21 cellular contexts compared by ENCODE assay signal in the genomic region with DNA sequence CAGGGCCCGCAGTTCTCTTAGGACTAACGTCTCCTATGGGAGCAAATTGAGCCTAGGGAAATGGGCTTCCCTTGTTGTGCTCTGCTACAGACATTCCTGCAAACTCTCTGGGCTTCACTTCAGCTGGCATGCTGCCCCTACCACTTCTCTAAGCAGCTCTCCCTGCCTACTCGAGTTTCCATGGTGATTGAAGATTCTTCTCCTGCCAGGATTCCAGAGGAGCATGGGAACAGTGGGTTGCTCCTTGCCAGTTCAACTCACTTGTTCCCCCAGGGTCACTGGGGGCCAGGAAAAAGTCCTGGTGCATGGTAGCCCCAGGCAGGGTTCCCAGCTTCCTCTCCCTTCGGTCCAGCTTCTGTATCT. TPM values are rescaled to one million over a fixed set of nuclear protein-coding genes. Genes with fewer than 3 reads are reported as not detected.
DNase-seq lines count a peak whose midpoint lies in the region; ATAC-seq and TF ChIP-seq lines count a peak whose summit lies in the region.
"Had no signal": no experiment of that assay in that cellular context is flagged by ENCODE, and none has a peak within 500 bp of the region (broad histone marks: within the 10 kb centered on the region; RNA-seq: fewer than 3 reads in every experiment).

No MANE protein-coding gene starts in this region.

- H3K27me3 Mint-ChIP-seq in CD8-positive, alpha-beta memory T cell = peaks cover 9 to 14% of the 10 kb centered on the region in 2 donors

- H3K9me3 ChIP-seq in right cardiac atrium (ENCODE audit: control insufficient read depth, low read length) (no peaks in the 10 kb centered on the region), right atrium auricular region (no peaks in the 10 kb centered on the region)
- no peaks in the 10 kb centered on the region for H3K9me3 ChIP-seq in CD8-positive, alpha-beta memory T cell (ENCODE audit: low read length)
- H3K9me3 ChIP-seq: gastrocnemius medialis, neutrophil had no signal

- H3K4me3 ChIP-seq in right cardiac atrium (ENCODE audit: low read length) (no peak overlapping the region), right atrium auricular region (no peak overlapping the region)
- H3K4me3 ChIP-seq in CD8-positive, alpha-beta memory T cell (ENCODE audit: low read length) = no peak overlapping the region
- H3K4me3 ChIP-seq: cardiac muscle cell, gastrocnemius medialis, smooth muscle cell had no signal

- no peaks in the 10 kb centered on the region for H3K27me3 ChIP-seq in right cardiac atrium (ENCODE audit: control insufficient read depth, insufficient read depth)
- no peaks in the 10 kb centered on the region for H3K27me3 ChIP-seq in right atrium auricular region
- H3K27me3 ChIP-seq in CD8-positive, alpha-beta memory T cell (ENCODE audit: insufficient read depth, low read length, poor library complexity, severe bottlenecking) = no peaks in the 10 kb centered on the region
- H3K27me3 ChIP-seq: cardiac muscle cell, gastrocnemius medialis, neutrophil had no signal

- ATAC-seq in right cardiac atrium (peak in 1 of 2 donors; percentile 29), HG02588 (IDR thresholded peaks at IDR 0.05; ENCODE audit: unreplicated experiment) (no peak), HG02885 (IDR thresholded peaks at IDR 0.05; ENCODE audit: poor library complexity, unreplicated experiment) (no peak)
- ATAC-seq: activated CD4-positive, alpha-beta T cell treated with anti-CD3 and anti-CD28 coated beads for 36 hours; gastrocnemius medialis had no signal

- 40% methylated on average over 4 of the region's 4 CpGs for WGBS in right cardiac atrium

- POLR2A ChIA-PET in CD8-positive, alpha-beta memory T cell (lab: Charles Lee) = interaction anchor here (0.7 kb wide), 1 partner anchor 47 kb away, joined by 3 read pairs; no protein-coding TSS in a partner anchor

- CTCF ChIA-PET in CD8-positive, alpha-beta memory T cell (lab: Charles Lee) = no interaction called here

- peaks cover 3% of the 10 kb centered on the region for H3K4me1 ChIP-seq in right cardiac atrium (ENCODE audit: control insufficient read depth, insufficient read depth, low read length)
- H3K4me1 ChIP-seq in right atrium auricular region = no peaks in the 10 kb centered on the region
- no peaks in the 10 kb centered on the region for H3K4me1 ChIP-seq in CD8-positive, alpha-beta memory T cell (ENCODE audit: insufficient read depth, low read length)
- H3K4me1 ChIP-seq: gastrocnemius medialis had no signal

- no peak for TF ChIP-seq CTCF in right atrium auricular region (IDR thresholded peaks at IDR 0.05)

- DNase-seq in right cardiac atrium = peak in 2 of 3 donors; percentile 26 to 56
- DNase-seq in right atrium auricular region (ENCODE audit: low spot score) = no peak
- peak; percentile 48 for DNase-seq in middle frontal gyrus (ENCODE audit: extremely low spot score, low spot score)
- DNase-seq in CD8-positive, alpha-beta memory T cell = no peak
- no peak for DNase-seq in glomerular visceral epithelial cell (ENCODE audit: extremely low spot score)
- DNase-seq: ACHN; activated CD4-positive, alpha-beta T cell treated with anti-CD3 and anti-CD28 coated beads for 36 hours; activated CD8-positive, alpha-beta memory T cell treated with anti-CD3 and anti-CD28 coated beads, Interleukin-2, amount 50 U/mL, for 48 hours; activated naive CD4-positive, alpha-beta T cell; COR-L47; gastrocnemius medialis; KG1; mesendoderm; NCI-H1105 treated with DMSO at 0.1 percent for 48 hours; SHP77 treated with DMSO at 0.1 percent for 48 hours had no signal

- no peak overlapping the region for H3K27ac Mint-ChIP-seq in CD8-positive, alpha-beta memory T cell
- H3K27ac Mint-ChIP-seq: activated CD4-positive, alpha-beta T cell treated with anti-CD3 and anti-CD28 coated beads for 36 hours had no signal

- no peaks in the 10 kb centered on the region for H3K36me3 ChIP-seq in right atrium auricular region
- H3K36me3 ChIP-seq in CD8-positive, alpha-beta memory T cell (ENCODE audit: insufficient read depth, low read length) = no peaks in the 10 kb centered on the region
- H3K36me3 ChIP-seq: cardiac muscle cell, gastrocnemius medialis, neutrophil had no signal

- no peak overlapping the region for H3K4me3 Mint-ChIP-seq in CD8-positive, alpha-beta memory T cell
- H3K4me3 Mint-ChIP-seq: activated CD4-positive, alpha-beta T cell treated with anti-CD3 and anti-CD28 coated beads for 36 hours had no signal

- no peaks in the 10 kb centered on the region for H3K36me3 Mint-ChIP-seq in CD8-positive, alpha-beta memory T cell

- intact Hi-C loops in right cardiac atrium (cut with DNase I) = no loop called here

- H3K27ac ChIP-seq in right cardiac atrium (ENCODE audit: low read length) (no peak overlapping the region), right atrium auricular region (no peak overlapping the region), cingulate gyrus (ENCODE audit: low read depth, low read length) (peak overlapping the region; percentile 79)
- H3K27ac ChIP-seq in CD8-positive, alpha-beta memory T cell (ENCODE audit: low read depth, low read length) = no peak overlapping the region
- H3K27ac ChIP-seq: cardiac muscle cell, gastrocnemius medialis, neutrophil had no signal

- no peaks in the 10 kb centered on the region for H3K4me1 Mint-ChIP-seq in CD8-positive, alpha-beta memory T cell
- H3K4me1 Mint-ChIP-seq: activated CD4-positive, alpha-beta T cell treated with anti-CD3 and anti-CD28 coated beads for 36 hours had no signal

- H3K9me3 Mint-ChIP-seq in CD8-positive, alpha-beta memory T cell = peaks cover 0 to 4% (median 0%) of the 10 kb centered on the region in 5 donors

RNA-seq across cellular contexts. Expression of a gene that starts 21.1 kb away (rescaled TPM):
- total RNA-seq in right cardiac atrium (1 to 10 TPM in 3 of 4 donors, under 1 TPM in 1; 0.88 to 1.4 (median 1.2) TPM), right atrium auricular region (1 to 10 TPM in 1 of 2 donors, under 1 TPM in 1; 0.63 to 1.2 TPM)
- polyA plus RNA-seq in right cardiac atrium = 0.32 TPM
- 1 to 10 TPM; 1.0 to 1.4 TPM for total RNA-seq in CD8-positive, alpha-beta memory T cell
- not detected for polyA plus RNA-seq in CD8-positive, alpha-beta memory T cell

Comparison
In these comparisons a context has a peak if more than half of its experiments do, and no peak if none do; other contexts are left out.
1. DNase-seq: peak in right cardiac atrium (2 of 3) and middle frontal gyrus (single experiment); none in right atrium auricular region (single experiment), CD8-positive, alpha-beta memory T cell (0 of 5) and glomerular visceral epithelial cell (single experiment).